In the genomic region with DNA sequence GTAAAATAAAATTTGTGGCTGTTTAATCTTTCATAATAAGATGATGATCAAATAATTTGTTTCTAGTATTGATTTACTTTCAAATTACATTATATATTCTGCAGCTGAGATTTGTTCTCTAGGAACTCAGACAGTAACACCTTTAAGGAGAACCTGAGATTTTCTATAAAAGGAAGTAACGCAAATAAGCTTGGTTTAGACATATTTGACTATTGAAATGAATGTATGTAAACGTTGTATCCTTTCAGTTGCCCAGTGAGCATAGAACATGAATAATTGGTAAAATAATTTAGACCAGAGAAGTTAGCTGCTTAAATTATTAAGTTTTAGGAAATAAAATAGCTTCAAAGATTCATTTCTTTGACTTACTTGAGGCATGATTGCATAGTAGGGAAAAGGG, we compare ENCODE assay signal across 22 cellular contexts. TPM values are rescaled to one million over a fixed set of nuclear protein-coding genes. Genes with fewer than 3 reads are reported as not detected.
DNase-seq lines count a peak whose midpoint lies in the region; TF ChIP-seq lines count a peak whose summit lies in the region.
"Had no signal": no experiment of that assay in that cellular context is flagged by ENCODE, and none has a peak within 500 bp of the region (broad histone marks: within the 10 kb centered on the region; RNA-seq: fewer than 3 reads in every experiment).

No MANE protein-coding gene starts in this region.

- H3F3A ChIP-seq in PC-9 (ENCODE audit: insufficient read depth, low read depth) = no peaks in the 10 kb centered on the region

- WGBS in mesenchymal stem cell = 71% methylated on average over 2 of the region's 2 CpGs

- H3K27me3 ChIP-seq in cardiac muscle cell (no peaks in the 10 kb centered on the region), right atrium auricular region (no peaks in the 10 kb centered on the region), PC-9 (ENCODE audit: insufficient read depth, low read depth) (no peaks in the 10 kb centered on the region), mesenchymal stem cell (ENCODE audit: control insufficient read depth in 1 of 2, insufficient read depth in 1 of 2, low read length in 2 of 2) (no peaks in the 10 kb centered on the region)
- H3K27me3 ChIP-seq: BLaER1 treated with 17β-estradiol and CSF1 and Interleukin-3, amounts not matched to agents 10 nM and 100 nM; pancreas; upper lobe of left lung had no signal

- no peak overlapping the region for H3K4ac ChIP-seq in mesenchymal stem cell (ENCODE audit: low read depth in 1 of 2, low read length in 2 of 2)

- H2BK15ac ChIP-seq in mesenchymal stem cell (ENCODE audit: low read depth, poor library complexity, severe bottlenecking) = no peak overlapping the region

- no peak overlapping the region for H2BK120ac ChIP-seq in mesenchymal stem cell (ENCODE audit: low read depth, low read length)

- no peak overlapping the region for H4K8ac ChIP-seq in mesenchymal stem cell (ENCODE audit: low read length)

- H3K9me2 ChIP-seq in PC-9 (ENCODE audit: insufficient read depth) = no peaks in the 10 kb centered on the region

- no peak overlapping the region for H3K27ac ChIP-seq in cardiac muscle cell
- H3K27ac ChIP-seq in right atrium auricular region = no peak overlapping the region
- H3K27ac ChIP-seq in PC-9 = no peak overlapping the region
- H3K27ac ChIP-seq in mesenchymal stem cell (ENCODE audit: low read length, poor library complexity, severe bottlenecking) = no peak overlapping the region
- H3K27ac ChIP-seq: A549; BLaER1 treated with 17β-estradiol and CSF1 and Interleukin-3, amounts not matched to agents 10 nM and 100 nM; pancreas; upper lobe of left lung had no signal

- BruUV-seq in PC-9 (replicated peaks; lab: Mats Ljungman, UMichigan) = no TSS peak

- H3K14ac ChIP-seq in mesenchymal stem cell (ENCODE audit: low read length in 2 of 2) = no peak overlapping the region

- H2BK5ac ChIP-seq in mesenchymal stem cell (ENCODE audit: low read depth, low read length, poor library complexity, severe bottlenecking) = no peak overlapping the region

- no peak overlapping the region for H2AK5ac ChIP-seq in mesenchymal stem cell (ENCODE audit: low read length, severe bottlenecking)

- peak overlapping the region; percentile 91 for H3K4me2 ChIP-seq in PC-9
- H3K4me2 ChIP-seq in mesenchymal stem cell (ENCODE audit: low read length, poor library complexity, severe bottlenecking) = no peak overlapping the region

- H3K9me3 ChIP-seq in cardiac muscle cell (ENCODE audit: low read depth) (no peaks in the 10 kb centered on the region), right atrium auricular region (no peaks in the 10 kb centered on the region), PC-9 (ENCODE audit: insufficient read depth, low read depth) (no peaks in the 10 kb centered on the region), mesenchymal stem cell (ENCODE audit: control insufficient read depth, low read length) (no peaks in the 10 kb centered on the region)
- H3K9me3 ChIP-seq: A549, pancreas, upper lobe of left lung had no signal

- no peak overlapping the region; the same call in 1 of the 2 replicates for H2AFZ ChIP-seq in PC-9
- H2AFZ ChIP-seq in mesenchymal stem cell (ENCODE audit: low read depth, low read length) = no peak overlapping the region

- H3K9ac ChIP-seq in mesenchymal stem cell (ENCODE audit: low read length) = peak overlapping the region; percentile 3

- DNase-seq in cardiac muscle cell (ENCODE audit: low read depth in 1 of 2, low spot score in 1 of 2) (no peak), right atrium auricular region (ENCODE audit: low spot score) (no peak), PC-9 (no peak), mesenchymal stem cell (no peak), iPS-NIHi11 (ENCODE audit: low spot score) (no peak), amniotic stem cell (lab: John Stamatoyannopoulos, UW) (no peak), HPDE6-E6E7 (ENCODE audit: extremely low spot score) (no peak), DMS53 treated with DMSO at 0.1 percent for 48 hours (lab: John Stamatoyannopoulos, UW; ENCODE audit: unreplicated experiment) (no peak)
- DNase-seq: activated CD4-positive, alpha-beta T cell treated with anti-CD3 and anti-CD28 coated beads, Interleukin-2, amount 50 U/mL, for 1 hour; activated CD8-positive, alpha-beta memory T cell treated with anti-CD3 and anti-CD28 coated beads, Interleukin-2, amount 50 U/mL, for 48 hours; activated gamma-delta T cell; cerebellar nuclear complex; effector CD8-positive, alpha-beta T cell; GDM1; NCI-H2029; NCI-H446; pancreas; small intestine; stimulated activated CD4-positive, alpha-beta T cell treated with anti-CD3 and anti-CD28 coated beads, Interleukin-4, amount 100 ng/mL, for 1 hour; upper lobe of left lung had no signal

- H3K23ac ChIP-seq in mesenchymal stem cell (ENCODE audit: low read length in 2 of 2) = no peak overlapping the region

- H4K20me1 ChIP-seq in PC-9 (ENCODE audit: insufficient read depth) = peaks cover 33% of the 10 kb centered on the region

- H3K18ac ChIP-seq in mesenchymal stem cell (ENCODE audit: low read depth in 1 of 2, low read length in 2 of 2) = no peak overlapping the region

- intact Hi-C loops in PC-9 (cut with micrococcal nuclease; ENCODE audit: unreplicated experiment) = no loop called here

- peaks cover 5% of the 10 kb centered on the region for H3K79me1 ChIP-seq in mesenchymal stem cell (replicated peaks; ENCODE audit: low read length, poor library complexity, severe bottlenecking)

- CTCF ChIA-PET in PC-9 (lab: Charles Lee) = no interaction called here

- H3K36me3 ChIP-seq in cardiac muscle cell (no peaks in the 10 kb centered on the region), right atrium auricular region (no peaks in the 10 kb centered on the region), PC-9 (ENCODE audit: low read depth) (no peaks in the 10 kb centered on the region), mesenchymal stem cell (ENCODE audit: control insufficient read depth in 1 of 2, insufficient read depth in 2 of 2, low read depth in 1 of 2, low read length in 2 of 2) (no peaks in the 10 kb centered on the region)
- H3K36me3 ChIP-seq: BLaER1 treated with 17β-estradiol and CSF1 and Interleukin-3, amounts not matched to agents 10 nM and 100 nM; pancreas; upper lobe of left lung had no signal

- H4K91ac ChIP-seq in mesenchymal stem cell (ENCODE audit: low read length) = no peak overlapping the region

- POLR2A ChIA-PET in PC-9 (lab: Charles Lee; ENCODE audit: unreplicated experiment) = no interaction called here

- H3K4me1 ChIP-seq in cardiac muscle cell (ENCODE audit: low read depth) (peaks cover 25% of the 10 kb centered on the region), right atrium auricular region (peaks cover 0 to 24% of the 10 kb centered on the region in 2 donors), PC-9 (replicated peaks; ENCODE audit: insufficient read depth) (peaks cover 28% of the 10 kb centered on the region), mesenchymal stem cell (ENCODE audit: control insufficient read depth, insufficient read depth, low read depth, low read length) (no peaks in the 10 kb centered on the region)

- H3K4me3 ChIP-seq in cardiac muscle cell (peak overlapping the region; percentile 95), right atrium auricular region (no peak overlapping the region), PC-9 (peak overlapping the region; percentile 67; the same call in 1 of the 2 replicates), mesenchymal stem cell (ENCODE audit: insufficient read depth in 1 of 2, low read depth in 1 of 2, low read length in 2 of 2) (no peak overlapping the region)
- H3K4me3 ChIP-seq: A549; BLaER1 treated with 17β-estradiol and CSF1 and Interleukin-3, amounts not matched to agents 10 nM and 100 nM; upper lobe of left lung had no signal

- H3K79me2 ChIP-seq in PC-9 (ENCODE audit: low read depth) = peaks cover 76% of the 10 kb centered on the region

- TF ChIP-seq CTCF in cardiac muscle cell (IDR thresholded peaks at IDR 0.05; ENCODE audit: low read depth, low read length) (no peak), right atrium auricular region (IDR thresholded peaks at IDR 0.05) (no peak), PC-9 (conservative IDR thresholded peaks at IDR 0.05) (no peak)

- H2BK12ac ChIP-seq in mesenchymal stem cell (ENCODE audit: low read length in 2 of 2) = no peak overlapping the region

RNA-seq across cellular contexts. Expression of a gene that starts 3.1 kb away (rescaled TPM):
- 24.2 and 26.7 TPM in 2 replicates for total RNA-seq in cardiac muscle cell
- 19.8 and 24.1 TPM in 2 replicates for polyA plus RNA-seq in cardiac muscle cell
- 10 to 100 TPM in 1 of 2 donors, 1 to 10 TPM in 1; 8.6 to 10.4 TPM for total RNA-seq in right atrium auricular region
- total RNA-seq in PC-9 (2021) = 14.8 and 16.8 TPM in 2 replicates
- polyA plus RNA-seq in mesenchymal stem cell (2013, experiment 1 of 2) = 27.5 TPM
- polyA plus RNA-seq in mesenchymal stem cell (2013, experiment 2 of 2) = 28.0 TPM

RNA-seq across cellular contexts. Expression of a gene that starts 34.9 kb away (rescaled TPM):
- total RNA-seq in cardiac muscle cell = 17.0 and 19.4 TPM in 2 replicates
- 23.7 and 25.0 TPM in 2 replicates for polyA plus RNA-seq in cardiac muscle cell
- 10 to 100 TPM; 14.1 to 26.2 TPM for total RNA-seq in right atrium auricular region
- 19.2 and 30.3 TPM in 2 replicates for total RNA-seq in PC-9 (2021)
- polyA plus RNA-seq in mesenchymal stem cell (2013, experiment 1 of 2) = 34.1 TPM
- polyA plus RNA-seq in mesenchymal stem cell (2013, experiment 2 of 2) = 37.0 TPM

Comparison
In these comparisons a context has a peak if more than half of its experiments do, and no peak if none do; other contexts are left out.
1. H3K4me3 ChIP-seq: peak in cardiac muscle cell (single experiment) and PC-9 (single experiment); none in right atrium auricular region (0 of 2) and mesenchymal stem cell (0 of 2).